In the genomic region with DNA sequence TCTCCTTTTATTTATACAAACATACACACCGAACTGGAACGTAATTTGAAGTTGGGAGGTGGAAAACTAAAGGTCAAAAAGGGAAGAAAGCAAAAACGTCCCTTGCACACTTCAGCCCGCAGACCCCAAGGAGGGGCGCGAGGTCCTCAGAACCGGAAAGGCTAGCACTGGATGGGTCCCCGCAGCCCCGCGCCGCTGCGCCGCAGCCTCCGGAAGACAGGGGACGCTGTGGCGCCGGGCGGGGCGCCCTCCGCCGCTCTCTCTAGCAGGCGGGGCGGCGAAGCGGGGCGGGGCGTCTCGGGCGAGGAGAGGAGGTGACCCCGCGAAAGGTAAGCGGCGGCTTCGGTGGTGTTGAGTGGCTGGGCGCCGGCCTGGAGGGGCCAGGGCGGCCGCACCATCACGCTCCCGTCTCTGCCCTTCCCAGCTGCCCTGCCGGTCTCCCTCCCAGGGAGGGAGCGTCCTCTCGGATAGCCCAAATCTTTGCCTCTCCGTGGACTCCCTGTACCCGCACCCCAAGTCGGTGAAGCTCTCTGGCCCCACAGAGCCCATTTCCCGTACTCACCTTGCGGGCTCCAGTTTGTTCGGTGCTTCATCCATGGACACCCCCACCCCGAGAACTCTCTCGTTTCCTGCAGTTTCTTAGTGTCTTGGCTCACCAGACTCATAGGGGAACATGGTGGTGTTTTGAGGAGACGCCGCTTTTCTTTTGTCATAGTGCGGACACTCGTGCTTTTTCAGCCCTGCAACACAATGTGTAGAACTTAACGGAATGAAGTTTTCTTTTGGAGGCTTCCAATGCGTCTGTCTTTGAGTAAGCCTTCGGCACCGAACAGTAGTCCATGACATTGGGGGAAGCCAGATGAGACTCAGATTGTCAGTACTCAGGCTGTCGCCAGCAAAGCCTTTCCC, we compare ENCODE assay signal across 1 cellular context.
A peak's percentile ranks its signal among the peaks of the same experiment; 100 is the strongest.
TF ChIP-seq lines count a peak whose summit lies in the region.

Gene SMIM8, plus strand, starts transcription at position 285 of the 909 bp plus-strand sequence. CDS start 14,444 bp downstream, outside the sequence.

TF ChIP-seq in HepG2, 621 proteins besides CTCF, POLR2A, EP300 and RAD21 (continued from another document and continues in another):
- peak; percentile 41; the same call in 1 of the 2 replicates for TF ChIP-seq AKNA (CRISPR knock-in tag; IDR thresholded peaks at IDR 0.05; ENCODE audit: borderline replicate concordance)
- TF ChIP-seq KDM6A (CRISPR knock-in tag; IDR thresholded peaks at IDR 0.05; ENCODE audit: low read depth), result no peak
- TF ChIP-seq ZNF512 (CRISPR knock-in tag; IDR thresholded peaks at IDR 0.05), result no peak
- TF ChIP-seq SRSF4 (IDR thresholded peaks at IDR 0.05; ENCODE audit: low read depth, low read length, poor library complexity, severe bottlenecking), result no peak
- TF ChIP-seq SIN3A (IDR thresholded peaks at IDR 0.05; ENCODE audit: borderline replicate concordance, low read depth, low read length), result peak; percentile 29; the same call in 1 of the 2 replicates
- TF ChIP-seq CHD2 (IDR thresholded peaks at IDR 0.05; ENCODE audit: low read depth, low read length), result no peak
- no peak for TF ChIP-seq GRHL1 (CRISPR knock-in tag; conservative IDR thresholded peaks at IDR 0.05)
- peak; percentile 58; the same call in 1 of the 2 replicates for TF ChIP-seq ZNF777 (CRISPR knock-in tag; IDR thresholded peaks at IDR 0.05)
- TF ChIP-seq ELF3 (CRISPR knock-in tag; IDR thresholded peaks at IDR 0.05), result peak; percentile 56
- no peak for TF ChIP-seq ZNF282 (IDR thresholded peaks at IDR 0.05; ENCODE audit: partially characterized antibody)
- TF ChIP-seq ZNF563 (CRISPR knock-in tag; IDR thresholded peaks at IDR 0.05), result peak; percentile 70; the same call in 1 of the 2 replicates
- TF ChIP-seq, protein P1, sequence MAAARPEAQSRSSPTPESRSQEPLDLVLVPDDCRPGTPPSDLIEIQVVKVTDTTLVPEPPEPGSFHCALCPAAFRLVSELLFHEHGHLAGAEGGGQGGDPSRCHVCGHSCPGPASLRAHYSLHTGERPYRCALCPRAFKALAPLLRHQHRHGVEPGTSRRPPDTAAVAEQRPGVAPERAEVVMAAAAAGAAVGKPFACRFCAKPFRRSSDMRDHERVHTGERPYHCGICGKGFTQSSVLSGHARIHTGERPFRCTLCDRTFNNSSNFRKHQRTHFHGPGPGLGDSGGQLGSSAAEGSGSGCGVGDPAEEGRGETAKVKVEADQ (CRISPR knock-in tag; IDR thresholded peaks at IDR 0.05; ENCODE audit: borderline replicate concordance), result peak; percentile 95; the same call in 1 of the 2 replicates
- TF ChIP-seq HOXA7 (CRISPR knock-in tag; IDR thresholded peaks at IDR 0.05), result no peak
- peak; percentile 57 for TF ChIP-seq KDM3A (CRISPR knock-in tag; IDR thresholded peaks at IDR 0.05; ENCODE audit: low read depth)
- TF ChIP-seq NFIC (IDR thresholded peaks at IDR 0.05; ENCODE audit: low read length), result no peak
- peak; percentile 42; the same call in 1 of the 2 replicates for TF ChIP-seq BCL6 (CRISPR knock-in tag; IDR thresholded peaks at IDR 0.05)
- TF ChIP-seq ZNF572 (CRISPR knock-in tag; IDR thresholded peaks at IDR 0.05), result no peak
- TF ChIP-seq THAP11 (CRISPR knock-in tag; IDR thresholded peaks at IDR 0.05), result peak; percentile 94
- TF ChIP-seq, protein P2, sequence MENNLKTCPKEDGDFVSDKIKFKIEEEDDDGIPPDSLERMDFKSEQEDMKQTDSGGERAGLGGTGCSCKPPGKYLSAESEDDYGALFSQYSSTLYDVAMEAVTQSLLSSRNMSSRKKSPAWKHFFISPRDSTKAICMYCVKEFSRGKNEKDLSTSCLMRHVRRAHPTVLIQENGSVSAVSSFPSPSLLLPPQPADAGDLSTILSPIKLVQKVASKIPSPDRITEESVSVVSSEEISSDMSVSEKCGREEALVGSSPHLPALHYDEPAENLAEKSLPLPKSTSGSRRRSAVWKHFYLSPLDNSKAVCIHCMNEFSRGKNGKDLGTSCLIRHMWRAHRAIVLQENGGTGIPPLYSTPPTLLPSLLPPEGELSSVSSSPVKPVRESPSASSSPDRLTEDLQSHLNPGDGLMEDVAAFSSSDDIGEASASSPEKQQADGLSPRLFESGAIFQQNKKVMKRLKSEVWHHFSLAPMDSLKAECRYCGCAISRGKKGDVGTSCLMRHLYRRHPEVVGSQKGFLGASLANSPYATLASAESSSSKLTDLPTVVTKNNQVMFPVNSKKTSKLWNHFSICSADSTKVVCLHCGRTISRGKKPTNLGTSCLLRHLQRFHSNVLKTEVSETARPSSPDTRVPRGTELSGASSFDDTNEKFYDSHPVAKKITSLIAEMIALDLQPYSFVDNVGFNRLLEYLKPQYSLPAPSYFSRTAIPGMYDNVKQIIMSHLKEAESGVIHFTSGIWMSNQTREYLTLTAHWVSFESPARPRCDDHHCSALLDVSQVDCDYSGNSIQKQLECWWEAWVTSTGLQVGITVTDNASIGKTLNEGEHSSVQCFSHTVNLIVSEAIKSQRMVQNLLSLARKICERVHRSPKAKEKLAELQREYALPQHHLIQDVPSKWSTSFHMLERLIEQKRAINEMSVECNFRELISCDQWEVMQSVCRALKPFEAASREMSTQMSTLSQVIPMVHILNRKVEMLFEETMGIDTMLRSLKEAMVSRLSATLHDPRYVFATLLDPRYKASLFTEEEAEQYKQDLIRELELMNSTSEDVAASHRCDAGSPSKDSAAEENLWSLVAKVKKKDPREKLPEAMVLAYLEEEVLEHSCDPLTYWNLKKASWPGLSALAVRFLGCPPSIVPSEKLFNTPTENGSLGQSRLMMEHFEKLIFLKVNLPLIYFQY (CRISPR knock-in tag; IDR thresholded peaks at IDR 0.05; ENCODE audit: borderline replicate concordance), result no peak
- TF ChIP-seq SATB2 (CRISPR knock-in tag; IDR thresholded peaks at IDR 0.05), result 0 out of 2 replicates have a peak, but pooled peaks have one; percentile 83
- peak; percentile 69 for TF ChIP-seq ZBTB14 (CRISPR knock-in tag; IDR thresholded peaks at IDR 0.05)
- TF ChIP-seq ZNF230 (CRISPR knock-in tag; IDR thresholded peaks at IDR 0.05), result no peak
- TF ChIP-seq ZNF737 (CRISPR knock-in tag; IDR thresholded peaks at IDR 0.05; ENCODE audit: borderline replicate concordance), result 0 out of 2 replicates have a peak, but pooled peaks have one; percentile 30
- peak; percentile 70 for TF ChIP-seq MED1 (CRISPR knock-in tag; IDR thresholded peaks at IDR 0.05)
- TF ChIP-seq ZNF672 (CRISPR knock-in tag; IDR thresholded peaks at IDR 0.05), result no peak
- peak; percentile 66; the same call in 1 of the 2 replicates for TF ChIP-seq MEIS2 (CRISPR knock-in tag; IDR thresholded peaks at IDR 0.05)
- TF ChIP-seq ERF (CRISPR knock-in tag; IDR thresholded peaks at IDR 0.05), result peak; percentile 83
- TF ChIP-seq TOPORS (CRISPR knock-in tag; IDR thresholded peaks at IDR 0.05), result peak; percentile 67; the same call in 1 of the 2 replicates
- TF ChIP-seq, protein P3, sequence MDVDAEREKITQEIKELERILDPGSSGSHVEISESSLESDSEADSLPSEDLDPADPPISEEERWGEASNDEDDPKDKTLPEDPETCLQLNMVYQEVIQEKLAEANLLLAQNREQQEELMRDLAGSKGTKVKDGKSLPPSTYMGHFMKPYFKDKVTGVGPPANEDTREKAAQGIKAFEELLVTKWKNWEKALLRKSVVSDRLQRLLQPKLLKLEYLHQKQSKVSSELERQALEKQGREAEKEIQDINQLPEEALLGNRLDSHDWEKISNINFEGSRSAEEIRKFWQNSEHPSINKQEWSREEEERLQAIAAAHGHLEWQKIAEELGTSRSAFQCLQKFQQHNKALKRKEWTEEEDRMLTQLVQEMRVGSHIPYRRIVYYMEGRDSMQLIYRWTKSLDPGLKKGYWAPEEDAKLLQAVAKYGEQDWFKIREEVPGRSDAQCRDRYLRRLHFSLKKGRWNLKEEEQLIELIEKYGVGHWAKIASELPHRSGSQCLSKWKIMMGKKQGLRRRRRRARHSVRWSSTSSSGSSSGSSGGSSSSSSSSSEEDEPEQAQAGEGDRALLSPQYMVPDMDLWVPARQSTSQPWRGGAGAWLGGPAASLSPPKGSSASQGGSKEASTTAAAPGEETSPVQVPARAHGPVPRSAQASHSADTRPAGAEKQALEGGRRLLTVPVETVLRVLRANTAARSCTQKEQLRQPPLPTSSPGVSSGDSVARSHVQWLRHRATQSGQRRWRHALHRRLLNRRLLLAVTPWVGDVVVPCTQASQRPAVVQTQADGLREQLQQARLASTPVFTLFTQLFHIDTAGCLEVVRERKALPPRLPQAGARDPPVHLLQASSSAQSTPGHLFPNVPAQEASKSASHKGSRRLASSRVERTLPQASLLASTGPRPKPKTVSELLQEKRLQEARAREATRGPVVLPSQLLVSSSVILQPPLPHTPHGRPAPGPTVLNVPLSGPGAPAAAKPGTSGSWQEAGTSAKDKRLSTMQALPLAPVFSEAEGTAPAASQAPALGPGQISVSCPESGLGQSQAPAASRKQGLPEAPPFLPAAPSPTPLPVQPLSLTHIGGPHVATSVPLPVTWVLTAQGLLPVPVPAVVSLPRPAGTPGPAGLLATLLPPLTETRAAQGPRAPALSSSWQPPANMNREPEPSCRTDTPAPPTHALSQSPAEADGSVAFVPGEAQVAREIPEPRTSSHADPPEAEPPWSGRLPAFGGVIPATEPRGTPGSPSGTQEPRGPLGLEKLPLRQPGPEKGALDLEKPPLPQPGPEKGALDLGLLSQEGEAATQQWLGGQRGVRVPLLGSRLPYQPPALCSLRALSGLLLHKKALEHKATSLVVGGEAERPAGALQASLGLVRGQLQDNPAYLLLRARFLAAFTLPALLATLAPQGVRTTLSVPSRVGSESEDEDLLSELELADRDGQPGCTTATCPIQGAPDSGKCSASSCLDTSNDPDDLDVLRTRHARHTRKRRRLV (CRISPR knock-in tag; IDR thresholded peaks at IDR 0.05), result peak; percentile 79; the same call in 1 of the 2 replicates
- no peak for TF ChIP-seq ZNF746 (CRISPR knock-in tag; IDR thresholded peaks at IDR 0.05)
- no peak for TF ChIP-seq FOXP1 (IDR thresholded peaks at IDR 0.05)
- TF ChIP-seq FOXP1 (CRISPR knock-in tag; IDR thresholded peaks at IDR 0.05), result no peak
- no peak for TF ChIP-seq ZNF558 (CRISPR knock-in tag; IDR thresholded peaks at IDR 0.05; ENCODE audit: borderline replicate concordance)
